ENCODE assay signal across 1 cellular context in genomic region chr11:65498727-65498976, GRCh38.
A peak's percentile ranks its signal among the peaks of the same experiment; 100 is the strongest.
TF ChIP-seq lines count a peak whose summit lies in the region.

No MANE protein-coding gene starts in this region.

TF ChIP-seq in K562, 482 proteins besides CTCF, POLR2A, EP300 and RAD21 (continued from another document):
- TF ChIP-seq ZBTB40 (IDR thresholded peaks at IDR 0.05) (0 out of 2 replicates have a peak, but pooled peaks have one; percentile 49), ZBTB40 (CRISPR knock-in tag; IDR thresholded peaks at IDR 0.05) (no peak), TRIM24 (IDR thresholded peaks at IDR 0.05) (peak in 1 of 2 experiments; percentile 67; a peak in 2 of 4 replicates), CTBP1 (IDR thresholded peaks at IDR 0.05; ENCODE audit: borderline replicate concordance) (peak; percentile 68), EP400 (IDR thresholded peaks at IDR 0.05) (peak; percentile 91; the same call in 1 of the 2 replicates), RAD51 (IDR thresholded peaks at IDR 0.05; ENCODE audit: borderline replicate concordance, low read depth) (peak; percentile 15; the same call in 1 of the 2 replicates), ATF7 (IDR thresholded peaks at IDR 0.05) (peak; percentile 44; the same call in 1 of the 2 replicates), L3MBTL2 (IDR thresholded peaks at IDR 0.05) (0 out of 2 replicates have a peak, but pooled peaks have one; percentile 27), SMARCA4 (IDR thresholded peaks at IDR 0.05) (peak; percentile 54), ZNF766 (CRISPR knock-in tag; conservative IDR thresholded peaks at IDR 0.05) (no peak), TRIM28 (IDR thresholded peaks at IDR 0.05) (0 out of 2 replicates have a peak, but pooled peaks have one; percentile 27), DPF2 (IDR thresholded peaks at IDR 0.05) (peak; percentile 66), NFRKB (IDR thresholded peaks at IDR 0.05; ENCODE audit: low read depth) (peak; percentile 100), NFATC3 (IDR thresholded peaks at IDR 0.05) (peak; percentile 26), NRF1 (conservative IDR thresholded peaks at IDR 0.05 in 1 of 2, IDR thresholded peaks at IDR 0.05 in 1 of 2) (peak; percentile 36 to 61; a peak in 2 of 4 replicates), ZNF41 (CRISPR knock-in tag; conservative IDR thresholded peaks at IDR 0.05) (no peak), ZNF778 (CRISPR knock-in tag; IDR thresholded peaks at IDR 0.05) (no peak), KLF1 (tag; IDR thresholded peaks at IDR 0.05) (peak; percentile 86), ETV1 (tag; conservative IDR thresholded peaks at IDR 0.05; ENCODE audit: low read depth) (peak; percentile 98), BACH1 (tag; IDR thresholded peaks at IDR 0.05) (peak; percentile 18), ZFPM2 (CRISPR knock-in tag; IDR thresholded peaks at IDR 0.05) (no peak), ZNF644 (tag; IDR thresholded peaks at IDR 0.05; ENCODE audit: low read depth) (0 out of 2 replicates have a peak, but pooled peaks have one; percentile 38), ELF1 (tag; IDR thresholded peaks at IDR 0.05) (peak; percentile 65; the same call in 1 of the 2 replicates), BRD4 (IDR thresholded peaks at IDR 0.05) (peak; percentile 99; the same call in 1 of the 2 replicates), HDAC2 (IDR thresholded peaks at IDR 0.05) (peak; percentile 26; the same call in 1 of the 2 replicates)
- TF ChIP-seq, protein P1, sequence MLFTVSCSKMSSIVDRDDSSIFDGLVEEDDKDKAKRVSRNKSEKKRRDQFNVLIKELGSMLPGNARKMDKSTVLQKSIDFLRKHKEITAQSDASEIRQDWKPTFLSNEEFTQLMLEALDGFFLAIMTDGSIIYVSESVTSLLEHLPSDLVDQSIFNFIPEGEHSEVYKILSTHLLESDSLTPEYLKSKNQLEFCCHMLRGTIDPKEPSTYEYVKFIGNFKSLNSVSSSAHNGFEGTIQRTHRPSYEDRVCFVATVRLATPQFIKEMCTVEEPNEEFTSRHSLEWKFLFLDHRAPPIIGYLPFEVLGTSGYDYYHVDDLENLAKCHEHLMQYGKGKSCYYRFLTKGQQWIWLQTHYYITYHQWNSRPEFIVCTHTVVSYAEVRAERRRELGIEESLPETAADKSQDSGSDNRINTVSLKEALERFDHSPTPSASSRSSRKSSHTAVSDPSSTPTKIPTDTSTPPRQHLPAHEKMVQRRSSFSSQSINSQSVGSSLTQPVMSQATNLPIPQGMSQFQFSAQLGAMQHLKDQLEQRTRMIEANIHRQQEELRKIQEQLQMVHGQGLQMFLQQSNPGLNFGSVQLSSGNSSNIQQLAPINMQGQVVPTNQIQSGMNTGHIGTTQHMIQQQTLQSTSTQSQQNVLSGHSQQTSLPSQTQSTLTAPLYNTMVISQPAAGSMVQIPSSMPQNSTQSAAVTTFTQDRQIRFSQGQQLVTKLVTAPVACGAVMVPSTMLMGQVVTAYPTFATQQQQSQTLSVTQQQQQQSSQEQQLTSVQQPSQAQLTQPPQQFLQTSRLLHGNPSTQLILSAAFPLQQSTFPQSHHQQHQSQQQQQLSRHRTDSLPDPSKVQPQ (CRISPR knock-in tag; IDR thresholded peaks at IDR 0.05; ENCODE audit: borderline replicate concordance), result no peak
- TF ChIP-seq, protein P2, sequence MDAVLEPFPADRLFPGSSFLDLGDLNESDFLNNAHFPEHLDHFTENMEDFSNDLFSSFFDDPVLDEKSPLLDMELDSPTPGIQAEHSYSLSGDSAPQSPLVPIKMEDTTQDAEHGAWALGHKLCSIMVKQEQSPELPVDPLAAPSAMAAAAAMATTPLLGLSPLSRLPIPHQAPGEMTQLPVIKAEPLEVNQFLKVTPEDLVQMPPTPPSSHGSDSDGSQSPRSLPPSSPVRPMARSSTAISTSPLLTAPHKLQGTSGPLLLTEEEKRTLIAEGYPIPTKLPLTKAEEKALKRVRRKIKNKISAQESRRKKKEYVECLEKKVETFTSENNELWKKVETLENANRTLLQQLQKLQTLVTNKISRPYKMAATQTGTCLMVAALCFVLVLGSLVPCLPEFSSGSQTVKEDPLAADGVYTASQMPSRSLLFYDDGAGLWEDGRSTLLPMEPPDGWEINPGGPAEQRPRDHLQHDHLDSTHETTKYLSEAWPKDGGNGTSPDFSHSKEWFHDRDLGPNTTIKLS (IDR thresholded peaks at IDR 0.05; ENCODE audit: borderline replicate concordance, low read depth), result peak; percentile 62; the same call in 1 of the 2 replicates
- TF ChIP-seq, protein P3, sequence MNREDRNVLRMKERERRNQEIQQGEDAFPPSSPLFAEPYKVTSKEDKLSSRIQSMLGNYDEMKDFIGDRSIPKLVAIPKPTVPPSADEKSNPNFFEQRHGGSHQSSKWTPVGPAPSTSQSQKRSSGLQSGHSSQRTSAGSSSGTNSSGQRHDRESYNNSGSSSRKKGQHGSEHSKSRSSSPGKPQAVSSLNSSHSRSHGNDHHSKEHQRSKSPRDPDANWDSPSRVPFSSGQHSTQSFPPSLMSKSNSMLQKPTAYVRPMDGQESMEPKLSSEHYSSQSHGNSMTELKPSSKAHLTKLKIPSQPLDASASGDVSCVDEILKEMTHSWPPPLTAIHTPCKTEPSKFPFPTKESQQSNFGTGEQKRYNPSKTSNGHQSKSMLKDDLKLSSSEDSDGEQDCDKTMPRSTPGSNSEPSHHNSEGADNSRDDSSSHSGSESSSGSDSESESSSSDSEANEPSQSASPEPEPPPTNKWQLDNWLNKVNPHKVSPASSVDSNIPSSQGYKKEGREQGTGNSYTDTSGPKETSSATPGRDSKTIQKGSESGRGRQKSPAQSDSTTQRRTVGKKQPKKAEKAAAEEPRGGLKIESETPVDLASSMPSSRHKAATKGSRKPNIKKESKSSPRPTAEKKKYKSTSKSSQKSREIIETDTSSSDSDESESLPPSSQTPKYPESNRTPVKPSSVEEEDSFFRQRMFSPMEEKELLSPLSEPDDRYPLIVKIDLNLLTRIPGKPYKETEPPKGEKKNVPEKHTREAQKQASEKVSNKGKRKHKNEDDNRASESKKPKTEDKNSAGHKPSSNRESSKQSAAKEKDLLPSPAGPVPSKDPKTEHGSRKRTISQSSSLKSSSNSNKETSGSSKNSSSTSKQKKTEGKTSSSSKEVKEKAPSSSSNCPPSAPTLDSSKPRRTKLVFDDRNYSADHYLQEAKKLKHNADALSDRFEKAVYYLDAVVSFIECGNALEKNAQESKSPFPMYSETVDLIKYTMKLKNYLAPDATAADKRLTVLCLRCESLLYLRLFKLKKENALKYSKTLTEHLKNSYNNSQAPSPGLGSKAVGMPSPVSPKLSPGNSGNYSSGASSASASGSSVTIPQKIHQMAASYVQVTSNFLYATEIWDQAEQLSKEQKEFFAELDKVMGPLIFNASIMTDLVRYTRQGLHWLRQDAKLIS (CRISPR knock-in tag; IDR thresholded peaks at IDR 0.05), result no peak
- TF ChIP-seq, protein P4, sequence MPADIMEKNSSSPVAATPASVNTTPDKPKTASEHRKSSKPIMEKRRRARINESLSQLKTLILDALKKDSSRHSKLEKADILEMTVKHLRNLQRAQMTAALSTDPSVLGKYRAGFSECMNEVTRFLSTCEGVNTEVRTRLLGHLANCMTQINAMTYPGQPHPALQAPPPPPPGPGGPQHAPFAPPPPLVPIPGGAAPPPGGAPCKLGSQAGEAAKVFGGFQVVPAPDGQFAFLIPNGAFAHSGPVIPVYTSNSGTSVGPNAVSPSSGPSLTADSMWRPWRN (IDR thresholded peaks at IDR 0.05; ENCODE audit: low read depth), result peak; percentile 66; the same call in 1 of the 2 replicates
